Comparison of ENCODE assay signal across 15 cellular contexts in the genomic region with DNA sequence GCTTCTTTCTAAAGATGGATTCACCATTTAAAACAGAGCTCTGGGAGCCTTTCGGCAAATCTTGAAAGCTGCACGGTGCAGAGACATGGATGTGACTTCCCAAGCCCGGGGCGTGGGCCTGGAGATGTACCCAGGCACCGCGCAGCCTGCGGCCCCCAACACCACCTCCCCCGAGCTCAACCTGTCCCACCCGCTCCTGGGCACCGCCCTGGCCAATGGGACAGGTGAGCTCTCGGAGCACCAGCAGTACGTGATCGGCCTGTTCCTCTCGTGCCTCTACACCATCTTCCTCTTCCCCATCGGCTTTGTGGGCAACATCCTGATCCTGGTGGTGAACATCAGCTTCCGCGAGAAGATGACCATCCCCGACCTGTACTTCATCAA. TPM values are rescaled to one million over a fixed set of nuclear protein-coding genes. Genes with fewer than 3 reads are reported as not detected.
DNase-seq lines count a peak whose midpoint lies in the region; ATAC-seq, FAIRE-seq and TF ChIP-seq lines count a peak whose summit lies in the region.
"Had no signal": no experiment of that assay in that cellular context is flagged by ENCODE, and none has a peak within 500 bp of the region (broad histone marks: within the 10 kb centered on the region; RNA-seq: fewer than 3 reads in every experiment).

No MANE protein-coding gene starts in this region.

- DNase-seq in Right ventricle myocardium superior (peak; percentile 25), heart right ventricle (no peak), neural progenitor cell (ENCODE audit: low spot score) (no peak), GM12892 (ENCODE audit: insufficient read length) (no peak), NCI-H1048 (lab: John Stamatoyannopoulos, UW) (no peak)
- DNase-seq in activated T-helper 1 cell treated with anti-CD3 and anti-CD28 coated beads, Interleukin-12 subunit alpha, Interleukin-12 subunit beta, Interleukin-2, Interleukin-4 antibody, amounts not matched to agents 30 ng/mL and 10 ng/mL and 1 ng/mL, durations not matched to agents 14 hours and 24 hours and 36 hours (ENCODE audit: low spot score) = no peak
- no peak for DNase-seq in effector CD8-positive, alpha-beta T cell (lab: John Stamatoyannopoulos, UW)
- DNase-seq: Calu3; CD4-positive, CD25-positive, alpha-beta regulatory T cell; DMS 273 treated with DMSO at 0.1 percent for 48 hours; HCEC 1CT; KBM-7 had no signal

- FAIRE-seq in GM12892 (lab: Jason Lieb, UNC) = no peak
- FAIRE-seq: GM12878 had no signal

- H3K27me3 ChIP-seq in heart right ventricle (no peaks in the 10 kb centered on the region), neural progenitor cell (no peaks in the 10 kb centered on the region)

- peaks cover under 1% of the 10 kb centered on the region for H3K79me2 ChIP-seq in neural progenitor cell (ENCODE audit: low read depth)

- H2AFZ ChIP-seq in neural progenitor cell (replicated peaks) = no peak overlapping the region

- peaks cover 9% of the 10 kb centered on the region for H3K4me1 Mint-ChIP-seq in activated T-helper 1 cell treated with anti-CD3 and anti-CD28 coated beads, Interleukin-12 subunit alpha, Interleukin-12 subunit beta, Interleukin-2, Interleukin-4 antibody, amounts not matched to agents 30 ng/mL and 10 ng/mL and 1 ng/mL, durations not matched to agents 14 hours and 24 hours and 36 hours (ENCODE audit: low read depth)
- peaks cover 49% of the 10 kb centered on the region for H3K4me1 Mint-ChIP-seq in neural progenitor cell

- H3K9me3 ChIP-seq in heart right ventricle (no peaks in the 10 kb centered on the region), neural progenitor cell (ENCODE audit: low read depth) (no peaks in the 10 kb centered on the region)

- H3F3A ChIP-seq in neural progenitor cell (ENCODE audit: low read depth) = peaks cover 5% of the 10 kb centered on the region

- H3K9ac ChIP-seq in neural progenitor cell = no peak overlapping the region

- peak overlapping the region; percentile 13 for H3K27ac Mint-ChIP-seq in activated T-helper 1 cell treated with anti-CD3 and anti-CD28 coated beads, Interleukin-12 subunit alpha, Interleukin-12 subunit beta, Interleukin-2, Interleukin-4 antibody, amounts not matched to agents 30 ng/mL and 10 ng/mL and 1 ng/mL, durations not matched to agents 14 hours and 24 hours and 36 hours
- H3K27ac Mint-ChIP-seq in neural progenitor cell = peak overlapping the region; percentile 74

- intact Hi-C loops in Right ventricle myocardium superior (cut with DNase I) = no loop called here
- intact Hi-C loops in heart right ventricle (cut with DNase I) = no loop called here
- intact Hi-C loops in activated T-helper 1 cell treated with anti-CD3 and anti-CD28 coated beads, Interleukin-12 subunit alpha, Interleukin-12 subunit beta, Interleukin-2, Interleukin-4 antibody, amounts not matched to agents 30 ng/mL and 10 ng/mL and 1 ng/mL, durations not matched to agents 14 hours and 24 hours and 36 hours (cut with micrococcal nuclease) = no loop called here

- TF ChIP-seq CTCF in heart right ventricle (IDR thresholded peaks at IDR 0.05) (no peak), neural progenitor cell (IDR thresholded peaks at IDR 0.05) (no peak)

- ATAC-seq in Right ventricle myocardium superior (ENCODE audit: poor library complexity) (no peak), heart right ventricle (no peak), GM21381 (IDR thresholded peaks at IDR 0.05; ENCODE audit: unreplicated experiment) (no peak)
- ATAC-seq: GM12878 had no signal

- no peak overlapping the region for H3K4me2 ChIP-seq in neural progenitor cell

- H3K9me3 Mint-ChIP-seq in activated T-helper 1 cell treated with anti-CD3 and anti-CD28 coated beads, Interleukin-12 subunit alpha, Interleukin-12 subunit beta, Interleukin-2, Interleukin-4 antibody, amounts not matched to agents 30 ng/mL and 10 ng/mL and 1 ng/mL, durations not matched to agents 14 hours and 24 hours and 36 hours = no peaks in the 10 kb centered on the region
- no peaks in the 10 kb centered on the region for H3K9me3 Mint-ChIP-seq in neural progenitor cell
- H3K9me3 Mint-ChIP-seq: CD4-positive, CD25-positive, alpha-beta regulatory T cell had no signal

- H3K4me3 ChIP-seq in heart right ventricle (no peak overlapping the region), neural progenitor cell (no peak overlapping the region)
- H3K4me3 ChIP-seq: GM12878 had no signal

- peaks cover 0 to 34% (median 8%) of the 10 kb centered on the region in 9 donors for H3K36me3 ChIP-seq in heart right ventricle
- no peaks in the 10 kb centered on the region for H3K36me3 ChIP-seq in neural progenitor cell

- H4K20me1 ChIP-seq in neural progenitor cell (ENCODE audit: low read depth) = peaks cover 26% of the 10 kb centered on the region

- WGBS in heart right ventricle, 2 donors = 95 to 98% methylated on average over 18 of the region's 18 CpGs

- H3K27ac ChIP-seq in heart right ventricle (no peak overlapping the region), neural progenitor cell (no peak overlapping the region)
- H3K27ac ChIP-seq: 22Rv1 had no signal

- no peak overlapping the region for H3K4me3 Mint-ChIP-seq in activated T-helper 1 cell treated with anti-CD3 and anti-CD28 coated beads, Interleukin-12 subunit alpha, Interleukin-12 subunit beta, Interleukin-2, Interleukin-4 antibody, amounts not matched to agents 30 ng/mL and 10 ng/mL and 1 ng/mL, durations not matched to agents 14 hours and 24 hours and 36 hours
- no peak overlapping the region for H3K4me3 Mint-ChIP-seq in neural progenitor cell

- H3K36me3 Mint-ChIP-seq in activated T-helper 1 cell treated with anti-CD3 and anti-CD28 coated beads, Interleukin-12 subunit alpha, Interleukin-12 subunit beta, Interleukin-2, Interleukin-4 antibody, amounts not matched to agents 30 ng/mL and 10 ng/mL and 1 ng/mL, durations not matched to agents 14 hours and 24 hours and 36 hours (ENCODE audit: low read depth) = no peaks in the 10 kb centered on the region
- H3K36me3 Mint-ChIP-seq in neural progenitor cell = peaks cover 2% of the 10 kb centered on the region

- peaks cover 2% of the 10 kb centered on the region for H3K27me3 Mint-ChIP-seq in activated T-helper 1 cell treated with anti-CD3 and anti-CD28 coated beads, Interleukin-12 subunit alpha, Interleukin-12 subunit beta, Interleukin-2, Interleukin-4 antibody, amounts not matched to agents 30 ng/mL and 10 ng/mL and 1 ng/mL, durations not matched to agents 14 hours and 24 hours and 36 hours (ENCODE audit: insufficient read depth)
- peaks cover 10% of the 10 kb centered on the region for H3K27me3 Mint-ChIP-seq in neural progenitor cell (ENCODE audit: insufficient read depth, low read depth)
- H3K27me3 Mint-ChIP-seq: CD4-positive, CD25-positive, alpha-beta regulatory T cell had no signal

- TF ChIP-seq POLR2A in GM12892 (IDR thresholded peaks at IDR 0.05; ENCODE audit: low read depth, low read length) = no peak

- H3K4me1 ChIP-seq in heart right ventricle (peaks cover 11 to 35% (median 25%) of the 10 kb centered on the region in 9 donors), neural progenitor cell (peaks cover 13% of the 10 kb centered on the region)

RNA-seq across cellular contexts. Expression of gene GPER1, which starts 3.7 kb away (rescaled TPM):
- total RNA-seq in Right ventricle myocardium superior (2.5 TPM), heart right ventricle (1 to 10 TPM; 1.1 to 4.7 (median 1.7) TPM), neural progenitor cell (ENCODE audit: low replicate concordance) (1.2 and 1.3 TPM in 2 replicates)
- 1 to 10 TPM; 3.0 to 4.5 TPM for polyA plus RNA-seq in heart right ventricle
- total RNA-seq in activated T-helper 1 cell treated with anti-CD3 and anti-CD28 coated beads, Interleukin-12 subunit alpha, Interleukin-12 subunit beta, Interleukin-2, Interleukin-4 antibody, amounts not matched to agents 30 ng/mL and 10 ng/mL and 1 ng/mL, durations not matched to agents 14 hours and 24 hours and 36 hours = not detected in 2 replicates
- polyA plus RNA-seq in GM12892 (2012; ENCODE audit: missing spikeins) = 7.1 TPM
- total RNA-seq: CD4-positive, CD25-positive, alpha-beta regulatory T cell had no signal

RNA-seq across cellular contexts. Expression of gene GPR146, which starts 47.3 kb away (rescaled TPM):
- total RNA-seq in Right ventricle myocardium superior (26.3 TPM), heart right ventricle (10 to 100 TPM; 15.1 to 34.5 (median 22.7) TPM), neural progenitor cell (ENCODE audit: low replicate concordance) (0.79 and 3.5 TPM in 2 replicates)
- 10 to 100 TPM; 13.3 to 28.7 TPM for polyA plus RNA-seq in heart right ventricle
- total RNA-seq in activated T-helper 1 cell treated with anti-CD3 and anti-CD28 coated beads, Interleukin-12 subunit alpha, Interleukin-12 subunit beta, Interleukin-2, Interleukin-4 antibody, amounts not matched to agents 30 ng/mL and 10 ng/mL and 1 ng/mL, durations not matched to agents 14 hours and 24 hours and 36 hours = 2.2 and 2.8 TPM in 2 replicates
- polyA plus RNA-seq in GM12892 (2012; ENCODE audit: missing spikeins) = 4.1 TPM
